19 cellular contexts compared by ENCODE assay signal in genomic region chr3:37806505-37807291, GRCh38. TPM values are rescaled to one million over a fixed set of nuclear protein-coding genes. Genes with fewer than 3 reads are reported as not detected.
A peak's percentile ranks its signal among the peaks of the same experiment; 100 is the strongest.
DNase-seq lines count a peak whose midpoint lies in the region; ATAC-seq and TF ChIP-seq lines count a peak whose summit lies in the region.
"Had no signal": no experiment of that assay in that cellular context is flagged by ENCODE, and none has a peak within 500 bp of the region (broad histone marks: within the 10 kb centered on the region; RNA-seq: fewer than 3 reads in every experiment).

No MANE protein-coding gene starts in this region.

- no TSS peak for BruUV-seq in Calu3 (replicated peaks; lab: Mats Ljungman, UMichigan)

- CTCF ChIA-PET in Calu3 (lab: Charles Lee), result no interaction called here

- no peak for TF ChIP-seq CTCF in mucosa of descending colon (IDR thresholded peaks at IDR 0.05)
- TF ChIP-seq CTCF in thoracic aorta (IDR thresholded peaks at IDR 0.05), result no peak
- no peak for TF ChIP-seq CTCF in Calu3 (IDR thresholded peaks at IDR 0.05; ENCODE audit: unreplicated experiment)

- no peaks in the 10 kb centered on the region for H3K9me3 Mint-ChIP-seq in activated naive CD8-positive, alpha-beta T cell treated with anti-CD3 and anti-CD28 coated beads, Interleukin-2, amount 50 U/mL, for 24 hours
- no peaks in the 10 kb centered on the region for H3K9me3 Mint-ChIP-seq in activated naive CD8-positive, alpha-beta T cell treated with anti-CD3 and anti-CD28 coated beads for 36 hours
- H3K9me3 Mint-ChIP-seq in Calu3 (ENCODE audit: low read depth, unreplicated experiment), result no peaks in the 10 kb centered on the region
- H3K9me3 Mint-ChIP-seq: activated CD4-positive, alpha-beta memory T cell treated with anti-CD3 and anti-CD28 coated beads, Interleukin-2, amount 10 ng/mL, durations not matched to agents 7 days and 5 days; activated naive CD4-positive, alpha-beta T cell treated with anti-CD3 and anti-CD28 coated beads, Interleukin-2, amount 50 U/mL, for 24 hours; activated T-cell treated with anti-CD3 and anti-CD28 coated beads, Interleukin-2, amount 50 U/mL, for 24 hours; WTC11 had no signal

- no peak overlapping the region for H2BK120ac ChIP-seq in trophoblast cell (ENCODE audit: insufficient read depth, low read length, poor library complexity)

- no peak overlapping the region for H2BK5ac ChIP-seq in trophoblast cell (ENCODE audit: low read depth, low read length, poor library complexity)

- no peaks in the 10 kb centered on the region for H3K36me3 ChIP-seq in mucosa of descending colon (ENCODE audit: low read depth)
- H3K36me3 ChIP-seq in thoracic aorta, result peaks cover 6% of the 10 kb centered on the region
- peaks cover 3% of the 10 kb centered on the region in 2 experiments for H3K36me3 ChIP-seq in trophoblast cell (ENCODE audit: control insufficient read depth in 1 of 2, insufficient read depth in 2 of 2, low read length in 2 of 2)
- H3K36me3 ChIP-seq: BE2C, brain microvascular endothelial cell, SJCRH30 had no signal

- H3K4ac ChIP-seq in trophoblast cell (ENCODE audit: low read depth, low read length), result no peak overlapping the region

- H3K14ac ChIP-seq in trophoblast cell (ENCODE audit: low read length), result no peak overlapping the region

- no peak overlapping the region for H3K23ac ChIP-seq in trophoblast cell (ENCODE audit: low read length)

- no peaks in the 10 kb centered on the region for H3K36me3 Mint-ChIP-seq in activated naive CD8-positive, alpha-beta T cell treated with anti-CD3 and anti-CD28 coated beads, Interleukin-2, amount 50 U/mL, for 24 hours (ENCODE audit: low read depth)
- H3K36me3 Mint-ChIP-seq in activated naive CD8-positive, alpha-beta T cell treated with anti-CD3 and anti-CD28 coated beads for 36 hours, result no peaks in the 10 kb centered on the region
- H3K36me3 Mint-ChIP-seq in Calu3 (ENCODE audit: insufficient read depth, unreplicated experiment), result peaks cover 4% of the 10 kb centered on the region
- H3K36me3 Mint-ChIP-seq: activated naive CD4-positive, alpha-beta T cell treated with anti-CD3 and anti-CD28 coated beads, Interleukin-2, amount 50 U/mL, for 24 hours; WTC11 had no signal

- H3K27ac Mint-ChIP-seq in activated naive CD8-positive, alpha-beta T cell treated with anti-CD3 and anti-CD28 coated beads, Interleukin-2, amount 50 U/mL, for 24 hours, result no peak overlapping the region
- H3K27ac Mint-ChIP-seq in activated naive CD8-positive, alpha-beta T cell treated with anti-CD3 and anti-CD28 coated beads for 36 hours, result no peak overlapping the region
- no peak overlapping the region for H3K27ac Mint-ChIP-seq in Calu3 (ENCODE audit: unreplicated experiment)
- H3K27ac Mint-ChIP-seq: activated CD4-positive, alpha-beta memory T cell treated with anti-CD3 and anti-CD28 coated beads, Interleukin-2, amount 10 ng/mL, durations not matched to agents 7 days and 5 days; activated naive CD4-positive, alpha-beta T cell treated with anti-CD3 and anti-CD28 coated beads, Interleukin-2, amount 50 U/mL, for 24 hours; activated T-cell treated with anti-CD3 and anti-CD28 coated beads, Interleukin-2, amount 50 U/mL, for 24 hours; WTC11 had no signal

- H2AFZ ChIP-seq in trophoblast cell (ENCODE audit: insufficient read depth, low read length, poor library complexity), result no peak overlapping the region

- H3K27me3 ChIP-seq in thoracic aorta (replicated peaks; ENCODE audit: insufficient read depth), result no peaks in the 10 kb centered on the region
- H3K27me3 ChIP-seq in trophoblast cell (ENCODE audit: insufficient read depth, low read length), result no peaks in the 10 kb centered on the region
- H3K27me3 ChIP-seq: BE2C, foreskin keratinocyte, SJCRH30 had no signal

- peaks cover 3% of the 10 kb centered on the region for H3K27me3 Mint-ChIP-seq in activated naive CD8-positive, alpha-beta T cell treated with anti-CD3 and anti-CD28 coated beads, Interleukin-2, amount 50 U/mL, for 24 hours
- no peaks in the 10 kb centered on the region for H3K27me3 Mint-ChIP-seq in activated naive CD8-positive, alpha-beta T cell treated with anti-CD3 and anti-CD28 coated beads for 36 hours
- H3K27me3 Mint-ChIP-seq in Calu3 (ENCODE audit: unreplicated experiment), result peaks cover 24% of the 10 kb centered on the region

- peak; percentile 64 for ATAC-seq in activated naive CD8-positive, alpha-beta T cell treated with anti-CD3 and anti-CD28 coated beads, Interleukin-2, amount 50 U/mL, for 24 hours
- peak; percentile 69 for ATAC-seq in mucosa of descending colon
- no peak for ATAC-seq in thoracic aorta (ENCODE audit: insufficient number of reproducible peaks, low FRiP score, low read depth)
- ATAC-seq: foreskin keratinocyte, WTC11 had no signal

- intact Hi-C loops in mucosa of descending colon (cut with DNase I, micrococcal nuclease), result no loop called here
- intact Hi-C loops in Calu3 (cut with micrococcal nuclease; ENCODE audit: unreplicated experiment), result no loop called here

- H3K4me3 Mint-ChIP-seq in activated naive CD8-positive, alpha-beta T cell treated with anti-CD3 and anti-CD28 coated beads, Interleukin-2, amount 50 U/mL, for 24 hours, result no peak overlapping the region
- H3K4me3 Mint-ChIP-seq in activated naive CD8-positive, alpha-beta T cell treated with anti-CD3 and anti-CD28 coated beads for 36 hours, result no peak overlapping the region
- H3K4me3 Mint-ChIP-seq in Calu3 (ENCODE audit: low read depth, unreplicated experiment), result no peak overlapping the region
- H3K4me3 Mint-ChIP-seq: activated CD4-positive, alpha-beta memory T cell treated with anti-CD3 and anti-CD28 coated beads, Interleukin-2, amount 10 ng/mL, durations not matched to agents 7 days and 5 days; activated naive CD4-positive, alpha-beta T cell treated with anti-CD3 and anti-CD28 coated beads, Interleukin-2, amount 50 U/mL, for 24 hours; activated T-cell treated with anti-CD3 and anti-CD28 coated beads, Interleukin-2, amount 50 U/mL, for 24 hours; WTC11 had no signal

- H2AK5ac ChIP-seq in trophoblast cell (ENCODE audit: low read length), result no peak overlapping the region

- WGBS in trophoblast cell (ENCODE audit: extremely low coverage, insufficient coverage, insufficient read length), result no CpG with 5 or more reads among the region's 11 CpGs

- no peak overlapping the region for H4K91ac ChIP-seq in trophoblast cell (ENCODE audit: low read depth, low read length)

- no peaks in the 10 kb centered on the region for H3K79me1 ChIP-seq in trophoblast cell (ENCODE audit: low read length)

- peaks cover 10% of the 10 kb centered on the region for H3K4me1 Mint-ChIP-seq in activated naive CD8-positive, alpha-beta T cell treated with anti-CD3 and anti-CD28 coated beads, Interleukin-2, amount 50 U/mL, for 24 hours
- H3K4me1 Mint-ChIP-seq in activated naive CD8-positive, alpha-beta T cell treated with anti-CD3 and anti-CD28 coated beads for 36 hours, result peaks cover 16% of the 10 kb centered on the region
- H3K4me1 Mint-ChIP-seq in Calu3 (ENCODE audit: low read depth, unreplicated experiment), result no peaks in the 10 kb centered on the region
- H3K4me1 Mint-ChIP-seq: activated CD4-positive, alpha-beta memory T cell treated with anti-CD3 and anti-CD28 coated beads, Interleukin-2, amount 10 ng/mL, durations not matched to agents 7 days and 5 days; activated naive CD4-positive, alpha-beta T cell treated with anti-CD3 and anti-CD28 coated beads, Interleukin-2, amount 50 U/mL, for 24 hours; WTC11 had no signal

- H4K8ac ChIP-seq in trophoblast cell (ENCODE audit: low read depth, low read length), result no peak overlapping the region

- H3K18ac ChIP-seq in trophoblast cell (ENCODE audit: low read length), result no peak overlapping the region

- H3K27ac ChIP-seq in caudate nucleus (ENCODE audit: low read depth, low read length), result peak overlapping the region; percentile 82
- H3K27ac ChIP-seq in thoracic aorta, result peak overlapping the region; percentile 52 to 63
- no peak overlapping the region for H3K27ac ChIP-seq in trophoblast cell (ENCODE audit: low read depth, low read length)
- H3K27ac ChIP-seq: brain microvascular endothelial cell, epithelial cell of prostate, foreskin keratinocyte, SJCRH30 had no signal

- no peak overlapping the region for H3K4me2 ChIP-seq in trophoblast cell (ENCODE audit: low read length)

- no peak overlapping the region for H4K12ac ChIP-seq in trophoblast cell (ENCODE audit: low read depth, low read length)

- DNase-seq in activated naive CD8-positive, alpha-beta T cell treated with anti-CD3 and anti-CD28 coated beads, Interleukin-2, amount 50 U/mL, for 24 hours, result no peak
- no peak for DNase-seq in activated naive CD8-positive, alpha-beta T cell treated with anti-CD3 and anti-CD28 coated beads for 36 hours
- peak in 1 of 61 donors; percentile 33 for DNase-seq in caudate nucleus (lab: John Stamatoyannopoulos, UW)
- DNase-seq in mucosa of descending colon, result peak in 2 of 3 donors; percentile 16 to 49
- DNase-seq in thoracic aorta (ENCODE audit: low spot score), result no peak
- no peak for DNase-seq in trophoblast cell
- no peak for DNase-seq in Calu3
- no peak for DNase-seq in DMS 273 treated with DMSO at 0.1 percent for 48 hours (lab: John Stamatoyannopoulos, UW)
- DNase-seq: activated CD4-positive, alpha-beta memory T cell treated with anti-CD3 and anti-CD28 coated beads, Interleukin-2, amount 10 ng/mL, durations not matched to agents 7 days and 5 days; activated T-cell treated with anti-CD3 and anti-CD28 coated beads, Interleukin-2, amount 50 U/mL, for 24 hours; BE2C; foreskin keratinocyte; NCI-H1105 treated with DMSO at 0.1 percent for 48 hours; NCI-H526 treated with DMSO at 0.1 percent for 48 hours had no signal

- no peak overlapping the region for H2BK12ac ChIP-seq in trophoblast cell (ENCODE audit: low read length)

- H3K9me3 ChIP-seq in mucosa of descending colon (no peaks in the 10 kb centered on the region), thoracic aorta (no peaks in the 10 kb centered on the region), trophoblast cell (ENCODE audit: insufficient read depth, low read depth, low read length) (peaks cover 2% of the 10 kb centered on the region)
- H3K9me3 ChIP-seq: BE2C, SJCRH30 had no signal

- H3K9ac ChIP-seq in trophoblast cell (ENCODE audit: low read length), result no peak overlapping the region

- H3K4me3 ChIP-seq in mucosa of descending colon (no peak overlapping the region), thoracic aorta (no peak overlapping the region), trophoblast cell (ENCODE audit: low read depth, low read length) (no peak overlapping the region)
- H3K4me3 ChIP-seq: SJCRH30 had no signal

- no peaks in the 10 kb centered on the region for H3K79me2 ChIP-seq in trophoblast cell (ENCODE audit: control insufficient read depth, insufficient read depth, low read length, poor library complexity)

- H3K4me1 ChIP-seq in mucosa of descending colon (ENCODE audit: low read depth), result peaks cover 12% of the 10 kb centered on the region
- peaks cover 16 to 36% of the 10 kb centered on the region in 2 donors for H3K4me1 ChIP-seq in thoracic aorta (ENCODE audit: control insufficient read depth in 1 of 2, low read depth in 2 of 2)
- no peaks in the 10 kb centered on the region for H3K4me1 ChIP-seq in trophoblast cell (ENCODE audit: control insufficient read depth in 1 of 2, insufficient read depth in 2 of 2, low read length in 2 of 2)
- H3K4me1 ChIP-seq: BE2C, foreskin keratinocyte had no signal

RNA-seq across cellular contexts. Expression of gene CTDSPL, which starts 55.0 kb away (rescaled TPM):
- total RNA-seq in activated naive CD8-positive, alpha-beta T cell treated with anti-CD3 and anti-CD28 coated beads for 36 hours, result 1 to 10 TPM; 1.6 to 2.3 TPM
- total RNA-seq in mucosa of descending colon (10 to 100 TPM; 59.1 to 89.7 (median 88.1) TPM), thoracic aorta (10 to 100 TPM; 55.0 to 59.6 TPM), Calu3 (2022) (55.2 and 81.9 TPM in 2 replicates)
- 13.2 and 13.3 TPM in 2 replicates for polyA plus RNA-seq in trophoblast cell (2013)

Comparison
In these comparisons a context has a peak if more than half of its experiments do, and no peak if none do; other contexts are left out.
1. DNase-seq: peak in mucosa of descending colon (2 of 3); none in activated naive CD8-positive, alpha-beta T cell treated with anti-CD3 and anti-CD28 coated beads, Interleukin-2, amount 50 U/mL, for 24 hours (single experiment), activated naive CD8-positive, alpha-beta T cell treated with anti-CD3 and anti-CD28 coated beads for 36 hours (single experiment), thoracic aorta (single experiment), trophoblast cell (0 of 2), Calu3 (single experiment) and DMS 273 treated with DMSO at 0.1 percent for 48 hours (single experiment).
2. RNA of gene CTDSPL, which starts 55.0 kb away (total RNA-seq): 59.1 to 89.7 TPM in mucosa of descending colon, 55.2 to 81.9 TPM in Calu3 and 55.0 to 59.6 TPM in thoracic aorta; 1.6 to 2.3 TPM in activated naive CD8-positive, alpha-beta T cell treated with anti-CD3 and anti-CD28 coated beads for 36 hours; every median in the first group is over 10 times any median in the second.